1 cellular context compared by ENCODE assay signal in the genomic region with DNA sequence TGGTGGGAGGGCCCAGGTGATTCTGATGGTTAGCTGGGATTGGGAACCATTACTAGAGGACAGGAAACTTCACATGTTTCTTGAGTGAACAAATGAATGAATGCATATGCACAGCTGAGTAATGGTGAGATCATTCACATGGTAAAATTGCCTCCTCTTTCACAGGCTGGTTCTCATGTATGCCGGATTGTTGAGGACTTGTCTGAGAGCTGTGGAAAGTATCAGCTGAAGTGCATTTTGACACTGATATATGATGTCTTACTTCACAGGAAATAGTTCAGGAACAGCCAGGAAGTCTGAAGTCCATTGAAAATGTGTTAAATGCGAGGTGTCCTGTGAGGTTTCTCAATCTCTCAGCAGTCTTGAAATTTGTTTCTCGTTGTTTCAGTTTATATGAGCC.
TF ChIP-seq lines count a peak whose summit lies in the region.

No MANE protein-coding gene starts in this region.

TF ChIP-seq in HepG2, 621 proteins besides CTCF, POLR2A, EP300 and RAD21:
- TF ChIP-seq, protein P1, sequence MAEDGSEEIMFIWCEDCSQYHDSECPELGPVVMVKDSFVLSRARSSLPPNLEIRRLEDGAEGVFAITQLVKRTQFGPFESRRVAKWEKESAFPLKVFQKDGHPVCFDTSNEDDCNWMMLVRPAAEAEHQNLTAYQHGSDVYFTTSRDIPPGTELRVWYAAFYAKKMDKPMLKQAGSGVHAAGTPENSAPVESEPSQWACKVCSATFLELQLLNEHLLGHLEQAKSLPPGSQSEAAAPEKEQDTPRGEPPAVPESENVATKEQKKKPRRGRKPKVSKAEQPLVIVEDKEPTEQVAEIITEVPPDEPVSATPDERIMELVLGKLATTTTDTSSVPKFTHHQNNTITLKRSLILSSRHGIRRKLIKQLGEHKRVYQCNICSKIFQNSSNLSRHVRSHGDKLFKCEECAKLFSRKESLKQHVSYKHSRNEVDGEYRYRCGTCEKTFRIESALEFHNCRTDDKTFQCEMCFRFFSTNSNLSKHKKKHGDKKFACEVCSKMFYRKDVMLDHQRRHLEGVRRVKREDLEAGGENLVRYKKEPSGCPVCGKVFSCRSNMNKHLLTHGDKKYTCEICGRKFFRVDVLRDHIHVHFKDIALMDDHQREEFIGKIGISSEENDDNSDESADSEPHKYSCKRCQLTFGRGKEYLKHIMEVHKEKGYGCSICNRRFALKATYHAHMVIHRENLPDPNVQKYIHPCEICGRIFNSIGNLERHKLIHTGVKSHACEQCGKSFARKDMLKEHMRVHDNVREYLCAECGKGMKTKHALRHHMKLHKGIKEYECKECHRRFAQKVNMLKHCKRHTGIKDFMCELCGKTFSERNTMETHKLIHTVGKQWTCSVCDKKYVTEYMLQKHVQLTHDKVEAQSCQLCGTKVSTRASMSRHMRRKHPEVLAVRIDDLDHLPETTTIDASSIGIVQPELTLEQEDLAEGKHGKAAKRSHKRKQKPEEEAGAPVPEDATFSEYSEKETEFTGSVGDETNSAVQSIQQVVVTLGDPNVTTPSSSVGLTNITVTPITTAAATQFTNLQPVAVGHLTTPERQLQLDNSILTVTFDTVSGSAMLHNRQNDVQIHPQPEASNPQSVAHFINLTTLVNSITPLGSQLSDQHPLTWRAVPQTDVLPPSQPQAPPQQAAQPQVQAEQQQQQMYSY (CRISPR knock-in tag; IDR thresholded peaks at IDR 0.05), result no peak
- TF ChIP-seq ZNF224 (CRISPR knock-in tag; IDR thresholded peaks at IDR 0.05) (no peak), HDAC1 (CRISPR knock-in tag; IDR thresholded peaks at IDR 0.05) (no peak), STAG1 (CRISPR knock-in tag; IDR thresholded peaks at IDR 0.05) (no peak), SP5 (CRISPR knock-in tag; IDR thresholded peaks at IDR 0.05; ENCODE audit: borderline replicate concordance, low read depth) (no peak)
- TF ChIP-seq, protein P2, sequence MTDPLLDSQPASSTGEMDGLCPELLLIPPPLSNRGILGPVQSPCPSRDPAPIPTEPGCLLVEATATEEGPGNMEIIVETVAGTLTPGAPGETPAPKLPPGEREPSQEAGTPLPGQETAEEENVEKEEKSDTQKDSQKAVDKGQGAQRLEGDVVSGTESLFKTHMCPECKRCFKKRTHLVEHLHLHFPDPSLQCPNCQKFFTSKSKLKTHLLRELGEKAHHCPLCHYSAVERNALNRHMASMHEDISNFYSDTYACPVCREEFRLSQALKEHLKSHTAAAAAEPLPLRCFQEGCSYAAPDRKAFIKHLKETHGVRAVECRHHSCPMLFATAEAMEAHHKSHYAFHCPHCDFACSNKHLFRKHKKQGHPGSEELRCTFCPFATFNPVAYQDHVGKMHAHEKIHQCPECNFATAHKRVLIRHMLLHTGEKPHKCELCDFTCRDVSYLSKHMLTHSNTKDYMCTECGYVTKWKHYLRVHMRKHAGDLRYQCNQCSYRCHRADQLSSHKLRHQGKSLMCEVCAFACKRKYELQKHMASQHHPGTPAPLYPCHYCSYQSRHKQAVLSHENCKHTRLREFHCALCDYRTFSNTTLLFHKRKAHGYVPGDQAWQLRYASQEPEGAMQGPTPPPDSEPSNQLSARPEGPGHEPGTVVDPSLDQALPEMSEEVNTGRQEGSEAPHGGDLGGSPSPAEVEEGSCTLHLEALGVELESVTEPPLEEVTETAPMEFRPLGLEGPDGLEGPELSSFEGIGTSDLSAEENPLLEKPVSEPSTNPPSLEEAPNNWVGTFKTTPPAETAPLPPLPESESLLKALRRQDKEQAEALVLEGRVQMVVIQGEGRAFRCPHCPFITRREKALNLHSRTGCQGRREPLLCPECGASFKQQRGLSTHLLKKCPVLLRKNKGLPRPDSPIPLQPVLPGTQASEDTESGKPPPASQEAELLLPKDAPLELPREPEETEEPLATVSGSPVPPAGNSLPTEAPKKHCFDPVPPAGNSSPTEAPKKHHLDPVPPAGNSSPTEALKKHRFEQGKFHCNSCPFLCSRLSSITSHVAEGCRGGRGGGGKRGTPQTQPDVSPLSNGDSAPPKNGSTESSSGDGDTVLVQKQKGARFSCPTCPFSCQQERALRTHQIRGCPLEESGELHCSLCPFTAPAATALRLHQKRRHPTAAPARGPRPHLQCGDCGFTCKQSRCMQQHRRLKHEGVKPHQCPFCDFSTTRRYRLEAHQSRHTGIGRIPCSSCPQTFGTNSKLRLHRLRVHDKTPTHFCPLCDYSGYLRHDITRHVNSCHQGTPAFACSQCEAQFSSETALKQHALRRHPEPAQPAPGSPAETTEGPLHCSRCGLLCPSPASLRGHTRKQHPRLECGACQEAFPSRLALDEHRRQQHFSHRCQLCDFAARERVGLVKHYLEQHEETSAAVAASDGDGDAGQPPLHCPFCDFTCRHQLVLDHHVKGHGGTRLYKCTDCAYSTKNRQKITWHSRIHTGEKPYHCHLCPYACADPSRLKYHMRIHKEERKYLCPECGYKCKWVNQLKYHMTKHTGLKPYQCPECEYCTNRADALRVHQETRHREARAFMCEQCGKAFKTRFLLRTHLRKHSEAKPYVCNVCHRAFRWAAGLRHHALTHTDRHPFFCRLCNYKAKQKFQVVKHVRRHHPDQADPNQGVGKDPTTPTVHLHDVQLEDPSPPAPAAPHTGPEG (CRISPR knock-in tag; IDR thresholded peaks at IDR 0.05), result no peak
- TF ChIP-seq, protein P3, sequence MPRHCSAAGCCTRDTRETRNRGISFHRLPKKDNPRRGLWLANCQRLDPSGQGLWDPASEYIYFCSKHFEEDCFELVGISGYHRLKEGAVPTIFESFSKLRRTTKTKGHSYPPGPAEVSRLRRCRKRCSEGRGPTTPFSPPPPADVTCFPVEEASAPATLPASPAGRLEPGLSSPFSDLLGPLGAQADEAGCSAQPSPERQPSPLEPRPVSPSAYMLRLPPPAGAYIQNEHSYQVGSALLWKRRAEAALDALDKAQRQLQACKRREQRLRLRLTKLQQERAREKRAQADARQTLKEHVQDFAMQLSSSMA (CRISPR knock-in tag; IDR thresholded peaks at IDR 0.05), result no peak
- TF ChIP-seq, protein P4, sequence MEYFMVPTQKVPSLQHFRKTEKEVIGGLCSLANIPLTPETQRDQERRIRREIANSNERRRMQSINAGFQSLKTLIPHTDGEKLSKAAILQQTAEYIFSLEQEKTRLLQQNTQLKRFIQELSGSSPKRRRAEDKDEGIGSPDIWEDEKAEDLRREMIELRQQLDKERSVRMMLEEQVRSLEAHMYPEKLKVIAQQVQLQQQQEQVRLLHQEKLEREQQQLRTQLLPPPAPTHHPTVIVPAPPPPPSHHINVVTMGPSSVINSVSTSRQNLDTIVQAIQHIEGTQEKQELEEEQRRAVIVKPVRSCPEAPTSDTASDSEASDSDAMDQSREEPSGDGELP (IDR thresholded peaks at IDR 0.05; ENCODE audit: borderline replicate concordance, low read depth), result no peak
TF ChIP-seq in HepG2: peak in this region for 0.
